ENCODE assay signal across 18 cellular contexts in the genomic region with DNA sequence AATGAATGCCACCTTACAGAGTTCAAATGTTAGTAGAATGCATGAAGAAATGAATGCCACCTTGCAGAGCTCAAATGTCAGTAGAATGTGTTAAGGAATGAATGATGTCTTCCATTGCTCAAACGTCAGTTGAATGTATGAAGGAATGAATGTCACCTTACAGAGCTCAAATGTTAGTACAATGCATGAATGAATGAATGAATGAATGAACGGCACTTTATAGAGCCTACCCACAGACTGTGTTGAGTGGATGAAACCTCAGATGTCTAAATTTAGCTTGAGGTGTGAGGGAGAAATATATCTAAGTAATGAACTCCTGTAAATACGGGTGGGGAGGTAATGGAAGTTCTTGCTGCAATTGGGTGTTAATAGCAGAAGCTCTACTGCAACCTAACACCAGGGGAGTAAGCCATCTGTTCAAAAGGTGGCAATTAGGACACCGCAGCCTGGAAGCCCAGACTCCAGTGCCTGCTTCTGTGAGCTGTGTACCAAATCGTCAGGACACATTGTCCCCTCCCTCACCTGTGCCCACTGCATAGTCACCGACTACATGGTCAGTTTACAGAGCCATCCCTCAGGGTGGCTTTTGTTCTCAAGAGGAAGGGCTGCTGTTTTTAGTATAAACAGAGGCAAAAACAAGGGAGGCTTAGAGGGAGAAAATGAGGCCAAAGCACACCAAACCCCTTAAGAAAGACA. TPM values are rescaled to one million over a fixed set of nuclear protein-coding genes. Genes with fewer than 3 reads are reported as not detected.
DNase-seq lines count a peak whose midpoint lies in the region; TF ChIP-seq lines count a peak whose summit lies in the region.
"Had no signal": no experiment of that assay in that cellular context is flagged by ENCODE, and none has a peak within 500 bp of the region (broad histone marks: within the 10 kb centered on the region; RNA-seq: fewer than 3 reads in every experiment).

No MANE protein-coding gene starts in this region.

- H3K4me1 Mint-ChIP-seq in progenitor cell of endocrine pancreas (ENCODE audit: low read depth): peaks cover 14% of the 10 kb centered on the region
- H3K4me1 Mint-ChIP-seq: CD8-positive, alpha-beta memory T cell had no signal

- H3K27me3 ChIP-seq in WERI-Rb-1 (ENCODE audit: insufficient read depth, low read depth, severe bottlenecking): no peaks in the 10 kb centered on the region
- no peaks in the 10 kb centered on the region for H3K27me3 ChIP-seq in MG63
- H3K27me3 ChIP-seq: BLaER1, SJCRH30 had no signal

- H3K9me3 ChIP-seq in WERI-Rb-1 (ENCODE audit: severe bottlenecking) (no peaks in the 10 kb centered on the region), MG63 (no peaks in the 10 kb centered on the region)
- H3K9me3 ChIP-seq: BLaER1, SJCRH30 had no signal

- peaks cover 41% of the 10 kb centered on the region for H3K27me3 Mint-ChIP-seq in progenitor cell of endocrine pancreas

- H3K27ac Mint-ChIP-seq in progenitor cell of endocrine pancreas: peak overlapping the region; percentile 17
- H3K27ac Mint-ChIP-seq: CD8-positive, alpha-beta memory T cell had no signal

- no peaks in the 10 kb centered on the region for H3K9me3 Mint-ChIP-seq in progenitor cell of endocrine pancreas (ENCODE audit: low read depth)
- H3K9me3 Mint-ChIP-seq: CD8-positive, alpha-beta memory T cell had no signal

- no peak for TF ChIP-seq CTCF in WERI-Rb-1 (IDR thresholded peaks at IDR 0.05; ENCODE audit: low read depth, low read length)
- TF ChIP-seq CTCF in progenitor cell of endocrine pancreas (IDR thresholded peaks at IDR 0.05; ENCODE audit: unreplicated experiment): no peak

- H3K36me3 ChIP-seq in WERI-Rb-1 (no peaks in the 10 kb centered on the region), MG63 (no peaks in the 10 kb centered on the region)
- H3K36me3 ChIP-seq: BLaER1, SJCRH30 had no signal

- H3K36me3 Mint-ChIP-seq in progenitor cell of endocrine pancreas (ENCODE audit: insufficient read depth): no peaks in the 10 kb centered on the region

- H3K27ac ChIP-seq in WERI-Rb-1: no peak overlapping the region
- H3K27ac ChIP-seq: BLaER1, PC-9, SJCRH30 had no signal

- H3K4me3 ChIP-seq in WERI-Rb-1 (ENCODE audit: low read depth, low read length): no peak overlapping the region
- H3K4me3 ChIP-seq in MG63: no peak overlapping the region
- H3K4me3 ChIP-seq: BLaER1, PC-9, SJCRH30 had no signal

- no peak overlapping the region for H3K4me3 Mint-ChIP-seq in progenitor cell of endocrine pancreas (ENCODE audit: low read depth)
- H3K4me3 Mint-ChIP-seq: CD8-positive, alpha-beta memory T cell had no signal

- DNase-seq in NCI-H510A treated with DMSO at 0.1 percent for 48 hours (lab: John Stamatoyannopoulos, UW): peak; percentile 16
- DNase-seq in NCI-H510A (lab: John Stamatoyannopoulos, UW): no peak
- peak; percentile 72 for DNase-seq in NCI-H1694 (lab: John Stamatoyannopoulos, UW)
- peak; percentile 18 for DNase-seq in WERI-Rb-1
- no peak for DNase-seq in progenitor cell of endocrine pancreas (ENCODE audit: low spot score, unreplicated experiment)
- DNase-seq in MG63: no peak
- no peak for DNase-seq in NCI-H345 (lab: John Stamatoyannopoulos, UW)
- DNase-seq in stimulated activated CD4-positive, alpha-beta T cell treated with anti-CD3 and anti-CD28 coated beads, Interleukin-1b, Interleukin-23, amount 100 ng/mL, for 48 hours: no peak
- DNase-seq: CD8-positive, alpha-beta memory T cell; H7; Karpas-422; MM.1S; NCI-H526; PC-9; SJCRH30 had no signal

RNA-seq across cellular contexts. Expression of a gene that starts 26.7 kb away (rescaled TPM):
- 4.7 and 6.0 TPM in 2 replicates for total RNA-seq in progenitor cell of endocrine pancreas
- total RNA-seq in MG63 (2014; rRNA removed; shearing (Covaris generic); ENCODE audit: low replicate concordance): 3.7 and 5.1 TPM in 2 replicates

RNA-seq across cellular contexts. Expression of a gene that starts 55.9 kb away (rescaled TPM):
- total RNA-seq in progenitor cell of endocrine pancreas: not detected in 2 replicates
- total RNA-seq in MG63 (2014; rRNA removed; shearing (Covaris generic); ENCODE audit: low replicate concordance): 0.47 TPM in 1 of 2 replicates, not detected in the other
- total RNA-seq: CD8-positive, alpha-beta memory T cell; H7; HT-29; PC-9; SJCRH30; T-helper 2 cell treated with Interferon-gamma antibody and Interleukin-4, amounts not matched to agents 100 ng/mL and 5 ng/mL, for 36 hours had no signal

Comparison
In these comparisons a context has a peak if more than half of its experiments do, and no peak if none do; other contexts are left out.
1. DNase-seq: peak in NCI-H510A treated with DMSO at 0.1 percent for 48 hours (single experiment), NCI-H1694 (single experiment) and WERI-Rb-1 (single experiment); none in NCI-H510A (single experiment), progenitor cell of endocrine pancreas (single experiment), MG63 (single experiment), NCI-H345 (single experiment) and stimulated activated CD4-positive, alpha-beta T cell treated with anti-CD3 and anti-CD28 coated beads, Interleukin-1b, Interleukin-23, amount 100 ng/mL, for 48 hours (single experiment).